In genomic region chr6:31967926-31968320, GRCh38 we compare ENCODE assay signal across 17 cellular contexts. TPM values are rescaled to one million over a fixed set of nuclear protein-coding genes. Genes with fewer than 3 reads are reported as not detected.
A peak's percentile ranks its signal among the peaks of the same experiment; 100 is the strongest.
DNase-seq lines count a peak whose midpoint lies in the region; ATAC-seq and TF ChIP-seq lines count a peak whose summit lies in the region.
"Had no signal": no experiment of that assay in that cellular context is flagged by ENCODE, and none has a peak within 500 bp of the region (broad histone marks: within the 10 kb centered on the region; RNA-seq: fewer than 3 reads in every experiment).

No MANE protein-coding gene starts in this region.

- intact Hi-C loops in activated CD8-positive, alpha-beta T cell treated with anti-CD3 and anti-CD28 coated beads for 36 hours (cut with micrococcal nuclease), result no loop called here
- intact Hi-C loops in adrenal gland (cut with DNase I), result no loop called here

- H4K8ac ChIP-seq in neuronal stem cell (ENCODE audit: low read depth, low read length), result no peak overlapping the region

- H3K4me3 ChIP-seq in CD8-positive, alpha-beta memory T cell (ENCODE audit: low read length), result no peak overlapping the region
- H3K4me3 ChIP-seq in neuronal stem cell (ENCODE audit: low read length in 2 of 2) (peak overlapping the region in 1 of 2 donors; percentile 44), adrenal gland (no peak overlapping the region)
- H3K4me3 ChIP-seq: BLaER1, PC-9 had no signal

- no peak for DNase-seq in activated CD8-positive, alpha-beta T cell treated with anti-CD3 and anti-CD28 coated beads for 36 hours
- no peak for DNase-seq in activated CD8-positive, alpha-beta T cell treated with anti-CD3 and anti-CD28 coated beads, Interleukin-2, amount 10 ng/mL, durations not matched to agents 7 days and 5 days
- no peak for DNase-seq in CD8-positive, alpha-beta memory T cell
- DNase-seq in central memory CD8-positive, alpha-beta T cell (ENCODE audit: low spot score in 2 of 2), result no peak
- no peak for DNase-seq in neuronal stem cell (ENCODE audit: low spot score)
- no peak for DNase-seq in adrenal gland
- DNase-seq in T-cell, result no peak
- DNase-seq: COR-L47, NCI-H1092, NCI-H1694, NCI-H748 treated with DMSO at 0.1 percent for 48 hours, PC-9 had no signal

- no peak overlapping the region for H3K4me2 ChIP-seq in neuronal stem cell (ENCODE audit: insufficient read depth, low read length, poor library complexity, severe bottlenecking)
- H3K4me2 ChIP-seq: BLaER1, KMS-11, PC-9 had no signal

- no peak for TF ChIP-seq POLR2A in adrenal gland (IDR thresholded peaks at IDR 0.05)

- no peak overlapping the region for H3K4me3 Mint-ChIP-seq in activated CD8-positive, alpha-beta T cell treated with anti-CD3 and anti-CD28 coated beads for 36 hours
- no peak overlapping the region for H3K4me3 Mint-ChIP-seq in activated CD8-positive, alpha-beta T cell treated with anti-CD3 and anti-CD28 coated beads, Interleukin-2, amount 10 ng/mL, durations not matched to agents 7 days and 5 days
- peak overlapping the region in 1 of 7 donors; percentile 37 for H3K4me3 Mint-ChIP-seq in CD8-positive, alpha-beta memory T cell
- H3K4me3 Mint-ChIP-seq in central memory CD8-positive, alpha-beta T cell, result no peak overlapping the region
- H3K4me3 Mint-ChIP-seq in T-cell, result no peak overlapping the region

- ATAC-seq in activated CD8-positive, alpha-beta T cell treated with anti-CD3 and anti-CD28 coated beads for 36 hours, result no peak
- ATAC-seq in activated CD8-positive, alpha-beta T cell treated with anti-CD3 and anti-CD28 coated beads, Interleukin-2, amount 10 ng/mL, durations not matched to agents 7 days and 5 days, result no peak
- ATAC-seq in central memory CD8-positive, alpha-beta T cell (replicated peaks; ENCODE audit: extremely low read depth, poor library complexity, severe bottlenecking), result no peak
- ATAC-seq in GM19467 (IDR thresholded peaks at IDR 0.05; ENCODE audit: unreplicated experiment) (no peak), T-cell (replicated peaks in 1 of 4) (no peak)

- H3K36me3 ChIP-seq in CD8-positive, alpha-beta memory T cell (ENCODE audit: insufficient read depth, low read length), result peaks cover 55% of the 10 kb centered on the region
- H3K36me3 ChIP-seq in neuronal stem cell (replicated peaks in 1 of 2; ENCODE audit: control insufficient read depth in 2 of 2, insufficient read depth in 2 of 2, low read length in 2 of 2), result peaks cover 50 to 78% of the 10 kb centered on the region in 2 donors
- H3K36me3 ChIP-seq in adrenal gland (replicated peaks in 1 of 2), result peaks cover 0 to 74% of the 10 kb centered on the region in 2 donors

- peaks cover 31% of the 10 kb centered on the region for H3K36me3 Mint-ChIP-seq in activated CD8-positive, alpha-beta T cell treated with anti-CD3 and anti-CD28 coated beads for 36 hours (ENCODE audit: low read depth)
- peaks cover 51% of the 10 kb centered on the region for H3K36me3 Mint-ChIP-seq in activated CD8-positive, alpha-beta T cell treated with anti-CD3 and anti-CD28 coated beads, Interleukin-2, amount 10 ng/mL, durations not matched to agents 7 days and 5 days (ENCODE audit: low read depth)
- peaks cover 0 to 87% (median 14%) of the 10 kb centered on the region in 3 donors for H3K36me3 Mint-ChIP-seq in CD8-positive, alpha-beta memory T cell
- H3K36me3 Mint-ChIP-seq in central memory CD8-positive, alpha-beta T cell (ENCODE audit: insufficient read depth), result peaks cover 55% of the 10 kb centered on the region
- H3K36me3 Mint-ChIP-seq in T-cell, result peaks cover 44% of the 10 kb centered on the region

- no peaks in the 10 kb centered on the region for H3K27me3 ChIP-seq in CD8-positive, alpha-beta memory T cell (ENCODE audit: insufficient read depth, low read length, poor library complexity, severe bottlenecking)
- H3K27me3 ChIP-seq in neuronal stem cell (ENCODE audit: control insufficient read depth in 3 of 3, insufficient read depth in 3 of 3, low read depth in 1 of 3, low read length in 3 of 3) (no peaks in the 10 kb centered on the region), adrenal gland (no peaks in the 10 kb centered on the region)
- H3K27me3 ChIP-seq: BLaER1 had no signal

- H3K27ac ChIP-seq in CD8-positive, alpha-beta memory T cell (ENCODE audit: low read depth, low read length), result no peak overlapping the region
- H3K27ac ChIP-seq in neuronal stem cell (replicated peaks; ENCODE audit: low read length) (no peak overlapping the region), adrenal gland (no peak overlapping the region)
- H3K27ac ChIP-seq: 22Rv1, BLaER1, KMS-11, PC-9 had no signal

- H2BK15ac ChIP-seq in neuronal stem cell (ENCODE audit: low read length), result no peak overlapping the region

- H3K27ac Mint-ChIP-seq in activated CD8-positive, alpha-beta T cell treated with anti-CD3 and anti-CD28 coated beads for 36 hours, result peak overlapping the region; percentile 45
- no peak overlapping the region for H3K27ac Mint-ChIP-seq in activated CD8-positive, alpha-beta T cell treated with anti-CD3 and anti-CD28 coated beads, Interleukin-2, amount 10 ng/mL, durations not matched to agents 7 days and 5 days
- H3K27ac Mint-ChIP-seq in CD8-positive, alpha-beta memory T cell, result peak overlapping the region in 7 of 8 donors; percentile 23 to 100 (median 50)
- H3K27ac Mint-ChIP-seq in central memory CD8-positive, alpha-beta T cell (ENCODE audit: low read depth), result peak overlapping the region; percentile 39
- H3K27ac Mint-ChIP-seq in T-cell, result no peak overlapping the region

- H3K14ac ChIP-seq in neuronal stem cell (ENCODE audit: low read length), result no peak overlapping the region

- H3K4me1 ChIP-seq in CD8-positive, alpha-beta memory T cell (ENCODE audit: insufficient read depth, low read length), result peaks cover 23% of the 10 kb centered on the region
- H3K4me1 ChIP-seq in neuronal stem cell (ENCODE audit: control insufficient read depth in 2 of 2, insufficient read depth in 1 of 2, low read depth in 1 of 2, low read length in 2 of 2) (peaks cover 9 to 10% of the 10 kb centered on the region in 2 donors), adrenal gland (replicated peaks in 1 of 2) (peaks cover 14 to 21% of the 10 kb centered on the region in 2 donors)

- no peak overlapping the region for H3K4ac ChIP-seq in neuronal stem cell (ENCODE audit: low read length)

- H3K27me3 Mint-ChIP-seq in activated CD8-positive, alpha-beta T cell treated with anti-CD3 and anti-CD28 coated beads for 36 hours, result peaks cover 2% of the 10 kb centered on the region
- no peaks in the 10 kb centered on the region for H3K27me3 Mint-ChIP-seq in activated CD8-positive, alpha-beta T cell treated with anti-CD3 and anti-CD28 coated beads, Interleukin-2, amount 10 ng/mL, durations not matched to agents 7 days and 5 days (ENCODE audit: low read depth)
- peaks cover 0 to 10% of the 10 kb centered on the region in 2 donors for H3K27me3 Mint-ChIP-seq in CD8-positive, alpha-beta memory T cell
- H3K27me3 Mint-ChIP-seq in central memory CD8-positive, alpha-beta T cell, result no peaks in the 10 kb centered on the region
- no peaks in the 10 kb centered on the region for H3K27me3 Mint-ChIP-seq in T-cell

- no peak overlapping the region for H2BK120ac ChIP-seq in neuronal stem cell (ENCODE audit: low read depth, low read length)

- peak overlapping the region; percentile 36 for H3K23ac ChIP-seq in neuronal stem cell (ENCODE audit: low read depth, low read length, poor library complexity)

- WGBS in neuronal stem cell (ENCODE audit: extremely low coverage in 2 of 2, insufficient read length in 2 of 2, insufficient replicate concordance in 1 of 2), 2 donors, result no CpG with 5 or more reads among the region's 3 CpGs
- 74 to 93% (median 82%) methylated on average over 3 of the region's 3 CpGs for WGBS in adrenal gland, 4 donors

- H3K18ac ChIP-seq in neuronal stem cell (ENCODE audit: low read length), result no peak overlapping the region

- H2AK5ac ChIP-seq in neuronal stem cell (ENCODE audit: low read depth, low read length), result no peak overlapping the region

- no peak overlapping the region for H2BK12ac ChIP-seq in neuronal stem cell (ENCODE audit: low read length)

- TF ChIP-seq CTCF in activated CD8-positive, alpha-beta T cell treated with anti-CD3 and anti-CD28 coated beads for 36 hours (IDR thresholded peaks at IDR 0.05), result no peak
- TF ChIP-seq CTCF in adrenal gland (IDR thresholded peaks at IDR 0.05), result no peak

- no peaks in the 10 kb centered on the region for H3K9me3 ChIP-seq in CD8-positive, alpha-beta memory T cell (ENCODE audit: low read length)
- H3K9me3 ChIP-seq in neuronal stem cell (replicated peaks in 1 of 2; ENCODE audit: control insufficient read depth in 2 of 2, insufficient read depth in 1 of 2, low read depth in 1 of 2, low read length in 2 of 2) (no peaks in the 10 kb centered on the region), adrenal gland (replicated peaks in 1 of 3) (no peaks in the 10 kb centered on the region)
- H3K9me3 ChIP-seq: BLaER1 had no signal

- H4K91ac ChIP-seq in neuronal stem cell (ENCODE audit: low read depth, low read length, poor library complexity), result no peak overlapping the region

- CTCF ChIA-PET in activated CD8-positive, alpha-beta T cell treated with anti-CD3 and anti-CD28 coated beads for 36 hours (lab: Charles Lee), result interaction anchor here (4.2 kb wide), 1 partner anchor 16 kb away, joined by 16 read pairs; no protein-coding TSS in a partner anchor
- CTCF ChIA-PET in activated CD8-positive, alpha-beta T cell treated with anti-CD3 and anti-CD28 coated beads, Interleukin-2, amount 10 ng/mL, durations not matched to agents 7 days and 5 days (lab: Charles Lee), result no interaction called here
- CTCF ChIA-PET in CD8-positive, alpha-beta memory T cell (lab: Charles Lee), result no interaction called here
- CTCF ChIA-PET in T-cell (lab: Charles Lee), result no interaction called here

- H3K4me1 Mint-ChIP-seq in activated CD8-positive, alpha-beta T cell treated with anti-CD3 and anti-CD28 coated beads for 36 hours (ENCODE audit: low read depth), result peaks cover 17% of the 10 kb centered on the region
- peaks cover 25% of the 10 kb centered on the region for H3K4me1 Mint-ChIP-seq in activated CD8-positive, alpha-beta T cell treated with anti-CD3 and anti-CD28 coated beads, Interleukin-2, amount 10 ng/mL, durations not matched to agents 7 days and 5 days (ENCODE audit: low read depth)
- H3K4me1 Mint-ChIP-seq in CD8-positive, alpha-beta memory T cell, result peaks cover 24 to 35% (median 32%) of the 10 kb centered on the region in 3 donors
- H3K4me1 Mint-ChIP-seq in central memory CD8-positive, alpha-beta T cell, result peaks cover 37% of the 10 kb centered on the region
- peaks cover 28 to 40% (median 33%) of the 10 kb centered on the region in 3 donors for H3K4me1 Mint-ChIP-seq in T-cell

- no peak overlapping the region for H2AFZ ChIP-seq in neuronal stem cell (ENCODE audit: low read length)
- H2AFZ ChIP-seq: PC-9 had no signal

- no peak overlapping the region for H3K9ac ChIP-seq in neuronal stem cell (ENCODE audit: low read depth, low read length, poor library complexity)
- H3K9ac ChIP-seq: BLaER1, KMS-11 had no signal

- no peak overlapping the region for H2BK5ac ChIP-seq in neuronal stem cell (ENCODE audit: low read length)

- no peaks in the 10 kb centered on the region for H3K9me3 Mint-ChIP-seq in activated CD8-positive, alpha-beta T cell treated with anti-CD3 and anti-CD28 coated beads for 36 hours
- no peaks in the 10 kb centered on the region for H3K9me3 Mint-ChIP-seq in activated CD8-positive, alpha-beta T cell treated with anti-CD3 and anti-CD28 coated beads, Interleukin-2, amount 10 ng/mL, durations not matched to agents 7 days and 5 days (ENCODE audit: insufficient read depth)
- H3K9me3 Mint-ChIP-seq in CD8-positive, alpha-beta memory T cell, result no peaks in the 10 kb centered on the region
- no peaks in the 10 kb centered on the region for H3K9me3 Mint-ChIP-seq in central memory CD8-positive, alpha-beta T cell
- H3K9me3 Mint-ChIP-seq in T-cell, result no peaks in the 10 kb centered on the region

- peaks cover 5% of the 10 kb centered on the region for H3K79me1 ChIP-seq in neuronal stem cell (ENCODE audit: low read depth, low read length)

- POLR2A ChIA-PET in activated CD8-positive, alpha-beta T cell treated with anti-CD3 and anti-CD28 coated beads for 36 hours (lab: Charles Lee), result interaction anchor here (9.3 kb wide), 1 partner anchor 10 kb away, joined by 85 read pairs; the partner anchor contains the start of genes NELFE and SKIC2
- POLR2A ChIA-PET in activated CD8-positive, alpha-beta T cell treated with anti-CD3 and anti-CD28 coated beads, Interleukin-2, amount 10 ng/mL, durations not matched to agents 7 days and 5 days (lab: Charles Lee), result no interaction called here
- POLR2A ChIA-PET in CD8-positive, alpha-beta memory T cell (lab: Charles Lee), result interaction anchor here (0.6 to 6.3 kb wide), 2 partner anchors 10 to 222 kb away, joined by 3 to 71 read pairs; partner anchors contain the start of genes NELFE and SKIC2
- POLR2A ChIA-PET in T-cell (lab: Charles Lee), result no interaction called here

RNA-seq across cellular contexts. Expression of gene DXO, which starts 4.0 kb away (rescaled TPM):
- 10 to 100 TPM; 13.0 to 13.1 TPM for total RNA-seq in activated CD8-positive, alpha-beta T cell treated with anti-CD3 and anti-CD28 coated beads for 36 hours
- total RNA-seq in activated CD8-positive, alpha-beta T cell treated with anti-CD3 and anti-CD28 coated beads, Interleukin-2, amount 10 ng/mL, durations not matched to agents 7 days and 5 days, result 10 to 100 TPM; 14.8 to 17.7 TPM
- total RNA-seq in CD8-positive, alpha-beta memory T cell, result 10 to 100 TPM; 13.8 to 15.8 TPM
- polyA plus RNA-seq in CD8-positive, alpha-beta memory T cell, result 16.8 TPM
- polyA plus RNA-seq in neuronal stem cell (2013, experiment 1 of 2), result 17.0 TPM
- polyA plus RNA-seq in neuronal stem cell (2013, experiment 2 of 2), result 15.7 TPM
- total RNA-seq in adrenal gland (10 to 100 TPM; 19.9 to 57.1 (median 45.0) TPM), T-cell (10 to 100 TPM; 30.2 to 53.2 (median 35.4) TPM)
- 100 to 1,000 TPM in 1 of 3 donors, 10 to 100 TPM in 2; 38.7 to 102 (median 83.7) TPM for polyA plus RNA-seq in adrenal gland

RNA-seq across cellular contexts. Expression of gene SKIC2, which starts 8.9 kb away (rescaled TPM):
- total RNA-seq in activated CD8-positive, alpha-beta T cell treated with anti-CD3 and anti-CD28 coated beads for 36 hours, result 10 to 100 TPM; 76.5 to 77.3 TPM
- 10 to 100 TPM; 73.2 to 73.4 TPM for total RNA-seq in activated CD8-positive, alpha-beta T cell treated with anti-CD3 and anti-CD28 coated beads, Interleukin-2, amount 10 ng/mL, durations not matched to agents 7 days and 5 days
- total RNA-seq in CD8-positive, alpha-beta memory T cell, result 100 to 1,000 TPM; 110 to 114 TPM
- polyA plus RNA-seq in CD8-positive, alpha-beta memory T cell, result 21.1 TPM
- polyA plus RNA-seq in neuronal stem cell (2013, experiment 1 of 2), result 19.1 TPM
- polyA plus RNA-seq in neuronal stem cell (2013, experiment 2 of 2), result 19.7 TPM
- total RNA-seq in adrenal gland (100 to 1,000 TPM in 4 of 8 donors, 10 to 100 TPM in 4; 43.2 to 231 (median 90.7) TPM), T-cell (100 to 1,000 TPM; 104 to 169 (median 112) TPM)
- 100 to 1,000 TPM in 2 of 3 donors, 10 to 100 TPM in 1; 38.8 to 330 (median 243) TPM for polyA plus RNA-seq in adrenal gland

RNA-seq across cellular contexts. Expression of gene NELFE, which starts 9.2 kb away (rescaled TPM):
- total RNA-seq in activated CD8-positive, alpha-beta T cell treated with anti-CD3 and anti-CD28 coated beads for 36 hours, result 10 to 100 TPM; 60.5 to 61.0 TPM
- 10 to 100 TPM; 67.1 to 70.8 TPM for total RNA-seq in activated CD8-positive, alpha-beta T cell treated with anti-CD3 and anti-CD28 coated beads, Interleukin-2, amount 10 ng/mL, durations not matched to agents 7 days and 5 days
- 10 to 100 TPM; 86.1 to 90.6 TPM for total RNA-seq in CD8-positive, alpha-beta memory T cell
- 79.6 TPM for polyA plus RNA-seq in CD8-positive, alpha-beta memory T cell
- polyA plus RNA-seq in neuronal stem cell (2013, experiment 1 of 2), result 68.9 TPM
- polyA plus RNA-seq in neuronal stem cell (2013, experiment 2 of 2), result 65.5 TPM
- total RNA-seq in adrenal gland, result 100 to 1,000 TPM in 3 of 8 donors, 10 to 100 TPM in 5; 64.4 to 107 (median 85.1) TPM
- polyA plus RNA-seq in adrenal gland, result 100 to 1,000 TPM in 2 of 3 donors, 10 to 100 TPM in 1; 89.9 to 117 (median 106) TPM
- 10 to 100 TPM; 47.5 to 51.0 (median 49.4) TPM for total RNA-seq in T-cell

RNA-seq across cellular contexts. Expression of gene C4A, which starts 13.9 kb away (rescaled TPM):
- total RNA-seq in activated CD8-positive, alpha-beta T cell treated with anti-CD3 and anti-CD28 coated beads for 36 hours, result 1 to 10 TPM; 2.8 to 3.2 TPM
- 1 to 10 TPM; 3.6 to 5.1 TPM for total RNA-seq in activated CD8-positive, alpha-beta T cell treated with anti-CD3 and anti-CD28 coated beads, Interleukin-2, amount 10 ng/mL, durations not matched to agents 7 days and 5 days
- total RNA-seq in CD8-positive, alpha-beta memory T cell, result 1 to 10 TPM; 3.3 to 3.4 TPM
- 0.40 TPM for polyA plus RNA-seq in CD8-positive, alpha-beta memory T cell
- 1.1 TPM for polyA plus RNA-seq in neuronal stem cell (2013, experiment 1 of 2)
- polyA plus RNA-seq in neuronal stem cell (2013, experiment 2 of 2), result 0.93 TPM
- total RNA-seq in adrenal gland, result 1,000 to 10,000 TPM in 5 of 8 donors, 100 to 1,000 TPM in 3; 547 to 2,285 (median 1,263) TPM
- 1,000 to 10,000 TPM in 1 of 3 donors, 100 to 1,000 TPM in 2; 212 to 1,408 (median 665) TPM for polyA plus RNA-seq in adrenal gland
- 10 to 100 TPM in 1 of 5 donors, 1 to 10 TPM in 4; 3.5 to 11.6 (median 6.1) TPM for total RNA-seq in T-cell

RNA-seq across cellular contexts. Expression of gene CFB, which starts 22.0 kb away (rescaled TPM):
- under 1 TPM; 0.43 to 0.45 TPM for total RNA-seq in activated CD8-positive, alpha-beta T cell treated with anti-CD3 and anti-CD28 coated beads for 36 hours
- under 1 TPM in 1 of 2 experiments, not detected in 1; 0.58 TPM for total RNA-seq in activated CD8-positive, alpha-beta T cell treated with anti-CD3 and anti-CD28 coated beads, Interleukin-2, amount 10 ng/mL, durations not matched to agents 7 days and 5 days
- under 1 TPM; 0.31 to 0.40 TPM for total RNA-seq in CD8-positive, alpha-beta memory T cell
- 0.83 TPM for polyA plus RNA-seq in CD8-positive, alpha-beta memory T cell
- 0.35 TPM for polyA plus RNA-seq in neuronal stem cell (2013, experiment 1 of 2)
- polyA plus RNA-seq in neuronal stem cell (2013, experiment 2 of 2), result 0.42 TPM
- total RNA-seq in adrenal gland (100 to 1,000 TPM in 2 of 8 donors, 10 to 100 TPM in 6; 13.1 to 166 (median 28.2) TPM), T-cell (1 to 10 TPM in 3 of 5 donors, not detected in 2; 1.3 to 2.2 (median 1.8) TPM)
- 10 to 100 TPM; 10.2 to 76.4 (median 60.6) TPM for polyA plus RNA-seq in adrenal gland
- total RNA-seq: H7 had no signal

Comparison
In these comparisons a context has a peak if more than half of its experiments do, and no peak if none do; other contexts are left out.
1. H3K27ac Mint-ChIP-seq: peak in activated CD8-positive, alpha-beta T cell treated with anti-CD3 and anti-CD28 coated beads for 36 hours (single experiment), CD8-positive, alpha-beta memory T cell (7 of 8) and central memory CD8-positive, alpha-beta T cell (single experiment); none in activated CD8-positive, alpha-beta T cell treated with anti-CD3 and anti-CD28 coated beads, Interleukin-2, amount 10 ng/mL, durations not matched to agents 7 days and 5 days (single experiment) and T-cell (0 of 2).
2. POLR2A ChIA-PET loops: an anchor here in activated CD8-positive, alpha-beta T cell treated with anti-CD3 and anti-CD28 coated beads for 36 hours (9.3 kb wide) and CD8-positive, alpha-beta memory T cell (0.6 to 6.3 kb wide); none called in activated CD8-positive, alpha-beta T cell treated with anti-CD3 and anti-CD28 coated beads, Interleukin-2, amount 10 ng/mL, durations not matched to agents 7 days and 5 days and T-cell.